22 cellular contexts compared by ENCODE assay signal in genomic region chr6:6964675-6965074, GRCh38.
DNase-seq lines count a peak whose midpoint lies in the region; ATAC-seq, FAIRE-seq and TF ChIP-seq lines count a peak whose summit lies in the region.
"Had no signal": no experiment of that assay in that cellular context is flagged by ENCODE, and none has a peak within 500 bp of the region (broad histone marks: within the 10 kb centered on the region; RNA-seq: fewer than 3 reads in every experiment).

No MANE protein-coding gene starts in this region.

- TF ChIP-seq POLR2A in NB4 (IDR thresholded peaks at IDR 0.05; ENCODE audit: extremely low read depth, insufficient read length) = no peak

- TF ChIP-seq CTCF in NB4 (IDR thresholded peaks at IDR 0.05; ENCODE audit: low read depth, low read length) = no peak
- TF ChIP-seq CTCF in fibroblast of mammary gland (conservative IDR thresholded peaks at IDR 0.05; ENCODE audit: control insufficient read depth, insufficient read depth, low read depth, low read length) = no peak

- peak; percentile 19 for DNase-seq in M059J (ENCODE audit: low read depth)
- DNase-seq in NB4 (ENCODE audit: low read depth) = peak; percentile 82
- peak; percentile 12 for DNase-seq in fibroblast of mammary gland (ENCODE audit: low read depth)
- DNase-seq in stromal cell of bone marrow (ENCODE audit: low read depth) = peak; percentile 5
- no peak for DNase-seq in RCC 7860 (ENCODE audit: low spot score)
- no peak for DNase-seq in NCI-H510A (lab: John Stamatoyannopoulos, UW)
- DNase-seq: ACHN; BE2C; C1 segment of cervical spinal cord; CD4-positive, CD25-positive, alpha-beta regulatory T cell; CD8-positive, alpha-beta memory T cell; COR-L47; DMS 273 treated with DMSO at 0.1 percent for 48 hours; DMS53; DND-41; EL had no signal

- H3K4me3 ChIP-seq in NB4 (ENCODE audit: low read depth, low read length) = no peak overlapping the region
- H3K4me3 ChIP-seq in fibroblast of mammary gland (ENCODE audit: control insufficient read depth, low read depth, low read length) = no peak overlapping the region
- H3K4me3 ChIP-seq: GM12878, HAP-1 had no signal

- no peak for ATAC-seq in GM18498 (IDR thresholded peaks at IDR 0.05; ENCODE audit: unreplicated experiment)
- ATAC-seq: GM12878 had no signal

- FAIRE-seq in RCC 7860 (lab: Jason Lieb, UNC) = no peak
- FAIRE-seq: A204.1, GM12878, GM19239, H1 had no signal

Comparison
In these comparisons a context has a peak if more than half of its experiments do, and no peak if none do; other contexts are left out.
1. DNase-seq: peak in M059J (single experiment), NB4 (single experiment), fibroblast of mammary gland (single experiment) and stromal cell of bone marrow (single experiment); none in RCC 7860 (single experiment) and NCI-H510A (single experiment).